Comparison of ENCODE assay signal across 1 cellular context in the genomic region with DNA sequence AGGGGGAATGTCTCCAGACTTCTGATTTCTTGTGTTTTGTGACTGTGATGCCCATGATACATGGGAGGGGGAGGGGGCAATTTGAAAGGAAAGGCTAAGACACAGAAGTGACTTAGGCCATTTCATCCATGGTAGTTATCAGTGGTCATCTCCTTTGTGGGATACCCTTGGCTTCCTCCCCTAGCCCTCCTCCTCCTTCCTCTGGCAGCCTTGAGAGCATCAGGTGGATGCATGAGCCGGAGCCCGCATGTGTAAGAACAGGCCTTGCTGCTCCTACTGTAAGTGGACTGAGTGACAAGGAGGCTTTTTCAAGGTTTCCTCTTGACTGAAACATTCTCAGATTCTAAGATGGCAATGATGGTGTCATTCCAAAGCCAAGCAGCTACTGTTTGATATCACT.
TF ChIP-seq lines count a peak whose summit lies in the region.

No MANE protein-coding gene starts in this region.

TF ChIP-seq in HepG2, 621 proteins besides CTCF, POLR2A, EP300 and RAD21:
- TF ChIP-seq MAFF (IDR thresholded peaks at IDR 0.05; ENCODE audit: low read depth, low read length) = no peak
- no peak for TF ChIP-seq ZNF44 (CRISPR knock-in tag; IDR thresholded peaks at IDR 0.05)
- TF ChIP-seq, protein P1, sequence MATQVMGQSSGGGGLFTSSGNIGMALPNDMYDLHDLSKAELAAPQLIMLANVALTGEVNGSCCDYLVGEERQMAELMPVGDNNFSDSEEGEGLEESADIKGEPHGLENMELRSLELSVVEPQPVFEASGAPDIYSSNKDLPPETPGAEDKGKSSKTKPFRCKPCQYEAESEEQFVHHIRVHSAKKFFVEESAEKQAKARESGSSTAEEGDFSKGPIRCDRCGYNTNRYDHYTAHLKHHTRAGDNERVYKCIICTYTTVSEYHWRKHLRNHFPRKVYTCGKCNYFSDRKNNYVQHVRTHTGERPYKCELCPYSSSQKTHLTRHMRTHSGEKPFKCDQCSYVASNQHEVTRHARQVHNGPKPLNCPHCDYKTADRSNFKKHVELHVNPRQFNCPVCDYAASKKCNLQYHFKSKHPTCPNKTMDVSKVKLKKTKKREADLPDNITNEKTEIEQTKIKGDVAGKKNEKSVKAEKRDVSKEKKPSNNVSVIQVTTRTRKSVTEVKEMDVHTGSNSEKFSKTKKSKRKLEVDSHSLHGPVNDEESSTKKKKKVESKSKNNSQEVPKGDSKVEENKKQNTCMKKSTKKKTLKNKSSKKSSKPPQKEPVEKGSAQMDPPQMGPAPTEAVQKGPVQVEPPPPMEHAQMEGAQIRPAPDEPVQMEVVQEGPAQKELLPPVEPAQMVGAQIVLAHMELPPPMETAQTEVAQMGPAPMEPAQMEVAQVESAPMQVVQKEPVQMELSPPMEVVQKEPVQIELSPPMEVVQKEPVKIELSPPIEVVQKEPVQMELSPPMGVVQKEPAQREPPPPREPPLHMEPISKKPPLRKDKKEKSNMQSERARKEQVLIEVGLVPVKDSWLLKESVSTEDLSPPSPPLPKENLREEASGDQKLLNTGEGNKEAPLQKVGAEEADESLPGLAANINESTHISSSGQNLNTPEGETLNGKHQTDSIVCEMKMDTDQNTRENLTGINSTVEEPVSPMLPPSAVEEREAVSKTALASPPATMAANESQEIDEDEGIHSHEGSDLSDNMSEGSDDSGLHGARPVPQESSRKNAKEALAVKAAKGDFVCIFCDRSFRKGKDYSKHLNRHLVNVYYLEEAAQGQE (IDR thresholded peaks at IDR 0.05; ENCODE audit: borderline replicate concordance in 1 of 2, low read depth in 1 of 2, low read length in 2 of 2) = no peak
- TF ChIP-seq TERF1 (CRISPR knock-in tag; IDR thresholded peaks at IDR 0.05) = no peak
- no peak for TF ChIP-seq ZMYM2 (CRISPR knock-in tag; IDR thresholded peaks at IDR 0.05)
- no peak for TF ChIP-seq ZNF124 (CRISPR knock-in tag; IDR thresholded peaks at IDR 0.05)
- TF ChIP-seq KDM6A (CRISPR knock-in tag; IDR thresholded peaks at IDR 0.05; ENCODE audit: low read depth) = no peak
- no peak for TF ChIP-seq FOXM1 (CRISPR knock-in tag; IDR thresholded peaks at IDR 0.05)
- TF ChIP-seq, protein P2, sequence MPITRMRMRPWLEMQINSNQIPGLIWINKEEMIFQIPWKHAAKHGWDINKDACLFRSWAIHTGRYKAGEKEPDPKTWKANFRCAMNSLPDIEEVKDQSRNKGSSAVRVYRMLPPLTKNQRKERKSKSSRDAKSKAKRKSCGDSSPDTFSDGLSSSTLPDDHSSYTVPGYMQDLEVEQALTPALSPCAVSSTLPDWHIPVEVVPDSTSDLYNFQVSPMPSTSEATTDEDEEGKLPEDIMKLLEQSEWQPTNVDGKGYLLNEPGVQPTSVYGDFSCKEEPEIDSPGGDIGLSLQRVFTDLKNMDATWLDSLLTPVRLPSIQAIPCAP (CRISPR knock-in tag; IDR thresholded peaks at IDR 0.05; ENCODE audit: low read depth) = no peak
- TF ChIP-seq THYN1 (CRISPR knock-in tag; IDR thresholded peaks at IDR 0.05; ENCODE audit: borderline replicate concordance, low read depth) = no peak
- TF ChIP-seq ZXDC (CRISPR knock-in tag; IDR thresholded peaks at IDR 0.05) = no peak
